In genomic region chr11:10303558-10304363, GRCh38 we compare ENCODE assay signal across 8 cellular contexts. TPM values are rescaled to one million over a fixed set of nuclear protein-coding genes. Genes with fewer than 3 reads are reported as not detected.
DNase-seq lines count a peak whose midpoint lies in the region; ATAC-seq, FAIRE-seq and TF ChIP-seq lines count a peak whose summit lies in the region.

No MANE protein-coding gene starts in this region.

- 29 to 42% (median 35%) methylated on average over 28 to 29 of the region's 29 CpGs for WGBS in adrenal gland, 4 donors
- WGBS in hepatocyte (ENCODE audit: low lambda C conversion rate, missing lambda C conversion rate) = 9% methylated on average over 29 of the region's 29 CpGs
- 3 to 10% methylated on average over 29 of the region's 29 CpGs for WGBS in sigmoid colon, 2 donors

- TF ChIP-seq CTCF in adrenal gland (IDR thresholded peaks at IDR 0.05) (no peak), hepatocyte (IDR thresholded peaks at IDR 0.05; ENCODE audit: poor library complexity) (no peak), sigmoid colon (IDR thresholded peaks at IDR 0.05) (no peak)

- peaks cover 2% of the 10 kb centered on the region for H4K20me1 ChIP-seq in hepatocyte (ENCODE audit: insufficient read depth, poor library complexity, severe bottlenecking)

- H3K27ac ChIP-seq in ACC112 (ENCODE audit: low read depth, low read length) (peak overlapping the region; percentile 87), adrenal gland (peak overlapping the region in 4 of 5 donors; percentile 79 to 94 (median 90)), hepatocyte (peak overlapping the region; percentile 95), sigmoid colon (peak overlapping the region; percentile 84 to 97 (median 94))

- DNase-seq in GM12892 (ENCODE audit: insufficient read length) (no peak), NOMO-1 treated with dmso at 0.1 percent for 144 hours (lab: John Stamatoyannopoulos, UW; ENCODE audit: unreplicated experiment) (peak; percentile 55), adrenal gland (peak in 3 of 7 donors; percentile 38 to 69 (median 45)), hepatocyte (ENCODE audit: low spot score) (peak; percentile 78), sigmoid colon (no peak), pons (ENCODE audit: low spot score) (no peak)

- FAIRE-seq in GM12892 (lab: Jason Lieb, UNC) = no peak

- H3K9me2 ChIP-seq in hepatocyte (replicated peaks; ENCODE audit: insufficient read depth) = no peaks in the 10 kb centered on the region

- H3K36me3 ChIP-seq in ACC112 (ENCODE audit: insufficient read depth, low read length) = peaks cover 20% of the 10 kb centered on the region
- H3K36me3 ChIP-seq in adrenal gland (replicated peaks in 1 of 2) = no peaks in the 10 kb centered on the region
- no peaks in the 10 kb centered on the region for H3K36me3 ChIP-seq in hepatocyte (replicated peaks; ENCODE audit: insufficient read depth, low read depth)
- no peaks in the 10 kb centered on the region for H3K36me3 ChIP-seq in sigmoid colon

- H3K79me2 ChIP-seq in ACC112 (ENCODE audit: control insufficient read depth, insufficient read depth, low read length, unreplicated experiment) = peaks cover 69% of the 10 kb centered on the region
- peaks cover 5% of the 10 kb centered on the region for H3K79me2 ChIP-seq in hepatocyte

- H3K4me1 ChIP-seq in ACC112 (ENCODE audit: control insufficient read depth, insufficient read depth, low read length, unreplicated experiment) (peaks cover 25% of the 10 kb centered on the region), adrenal gland (replicated peaks in 1 of 2) (peaks cover 13 to 30% of the 10 kb centered on the region in 2 donors), hepatocyte (ENCODE audit: insufficient read depth) (peaks cover 15% of the 10 kb centered on the region), sigmoid colon (peaks cover 0 to 54% (median 42%) of the 10 kb centered on the region in 4 donors)

- H3K9me3 ChIP-seq in adrenal gland (replicated peaks in 1 of 3) (no peaks in the 10 kb centered on the region), hepatocyte (ENCODE audit: low read depth) (no peaks in the 10 kb centered on the region), sigmoid colon (no peaks in the 10 kb centered on the region)

- H3K4me3 ChIP-seq in ACC112 (ENCODE audit: low read depth, low read length) (peak overlapping the region; percentile 90), adrenal gland (peak overlapping the region; percentile 58 to 83 (median 72)), hepatocyte (peak overlapping the region; percentile 70), sigmoid colon (peak overlapping the region; percentile 65 to 82 (median 71))

- no peaks in the 10 kb centered on the region for H3K27me3 ChIP-seq in ACC112 (ENCODE audit: insufficient read depth, low read length)
- no peaks in the 10 kb centered on the region for H3K27me3 ChIP-seq in adrenal gland
- H3K27me3 ChIP-seq in hepatocyte = peaks cover 3% of the 10 kb centered on the region
- no peaks in the 10 kb centered on the region for H3K27me3 ChIP-seq in sigmoid colon

- intact Hi-C loops in adrenal gland (cut with DNase I) (loop anchor here in 1 of 2 donors (2.0 to 10.0 kb wide), 2 partner anchors 97 to 549 kb away; no protein-coding TSS in a partner anchor), sigmoid colon (cut with DNase I) (no loop called here)

- peak; percentile 45; the same call in 1 of the 2 replicates for TF ChIP-seq POLR2A in GM12892 (IDR thresholded peaks at IDR 0.05; ENCODE audit: low read depth, low read length)
- no peak for TF ChIP-seq POLR2A in adrenal gland (IDR thresholded peaks at IDR 0.05)
- peak in 1 of 2 donors; percentile 23 for TF ChIP-seq POLR2A in sigmoid colon (IDR thresholded peaks at IDR 0.05)

- no peak for ATAC-seq in HG03571 (IDR thresholded peaks at IDR 0.05; ENCODE audit: unreplicated experiment)

- H2AFZ ChIP-seq in ACC112 (ENCODE audit: low read length, unreplicated experiment) (peak overlapping the region; percentile 45), hepatocyte (peak overlapping the region; percentile 83)

- TF ChIP-seq EP300 in sigmoid colon (IDR thresholded peaks at IDR 0.05) = no peak

- peak overlapping the region; percentile 89 for H3K4me2 ChIP-seq in hepatocyte

RNA-seq across cellular contexts. Expression of gene ADM, which starts 1.1 kb away (rescaled TPM):
- polyA plus RNA-seq in GM12892 (2012; ENCODE audit: missing spikeins) = 10.1 TPM
- total RNA-seq in adrenal gland (10 to 100 TPM in 7 of 8 donors, 1 to 10 TPM in 1; 3.6 to 55.7 (median 15.8) TPM), hepatocyte (74.1 and 87.8 TPM in 2 replicates), sigmoid colon (10 to 100 TPM; 45.2 to 84.1 (median 59.5) TPM)
- polyA plus RNA-seq in adrenal gland (10 to 100 TPM in 2 of 3 donors, 1 to 10 TPM in 1; 6.9 to 27.6 (median 26.3) TPM), hepatocyte (84.6 and 90.3 TPM in 2 replicates), sigmoid colon (10 to 100 TPM; 24.0 to 92.5 (median 75.9) TPM)

RNA-seq across cellular contexts. Expression of gene SBF2, which starts 9.7 kb away (rescaled TPM):
- 6.9 TPM for polyA plus RNA-seq in GM12892 (2012; ENCODE audit: missing spikeins)
- total RNA-seq in adrenal gland = 10 to 100 TPM; 32.1 to 60.7 (median 41.8) TPM
- 10 to 100 TPM; 12.5 to 23.5 (median 15.9) TPM for polyA plus RNA-seq in adrenal gland
- 74.4 and 83.2 TPM in 2 replicates for total RNA-seq in hepatocyte
- 25.7 and 32.7 TPM in 2 replicates for polyA plus RNA-seq in hepatocyte
- total RNA-seq in sigmoid colon = 10 to 100 TPM; 47.1 to 67.5 (median 59.5) TPM
- 10 to 100 TPM in 2 of 3 donors, 1 to 10 TPM in 1; 9.5 to 14.4 (median 12.0) TPM for polyA plus RNA-seq in sigmoid colon

Comparison
In these comparisons a context has a peak if more than half of its experiments do, and no peak if none do; other contexts are left out.
1. DNase-seq: peak in NOMO-1 treated with dmso at 0.1 percent for 144 hours (single experiment) and hepatocyte (single experiment); none in GM12892 (single experiment), sigmoid colon (single experiment) and pons (single experiment).
2. Peak in every context shown above with its lines, with median percentiles within 50 percentile points of each other: H3K27ac ChIP-seq and H3K4me3 ChIP-seq.